16 cellular contexts compared by ENCODE assay signal in the genomic region with DNA sequence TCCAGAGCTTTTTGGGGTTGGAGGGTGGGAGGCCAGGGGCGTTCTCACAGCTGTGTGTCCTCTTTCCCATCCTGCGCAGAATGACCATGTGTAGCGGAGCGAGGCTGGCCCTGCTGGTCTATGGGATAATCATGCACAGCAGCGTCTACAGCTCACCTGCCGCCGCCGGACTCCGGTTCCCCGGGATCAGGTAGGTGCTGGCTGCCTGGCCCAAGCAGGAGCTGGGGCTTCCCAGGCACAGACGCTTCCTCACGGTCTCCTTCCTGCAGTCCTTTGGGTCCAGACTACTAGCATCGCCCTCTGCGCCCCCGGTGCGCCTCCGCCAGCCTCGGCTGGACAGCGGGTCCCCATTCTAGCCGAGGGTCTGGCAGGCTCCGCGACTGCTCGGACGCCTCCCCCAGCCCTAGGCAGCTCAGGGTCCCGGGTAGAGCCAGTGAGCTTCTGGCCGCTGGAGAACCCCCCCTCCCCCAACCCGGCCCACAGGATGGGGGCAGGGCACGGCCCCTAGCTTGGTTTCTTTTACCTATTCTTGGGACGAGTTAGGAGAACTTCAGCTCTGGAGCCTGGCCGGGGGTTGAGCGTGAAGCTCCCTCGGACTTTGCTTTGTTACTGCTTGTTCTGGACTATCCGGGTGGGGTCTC. TPM values are rescaled to one million over a fixed set of nuclear protein-coding genes. Genes with fewer than 3 reads are reported as not detected.
A peak's percentile ranks its signal among the peaks of the same experiment; 100 is the strongest.
DNase-seq lines count a peak whose midpoint lies in the region; ATAC-seq and TF ChIP-seq lines count a peak whose summit lies in the region.
"Had no signal": no experiment of that assay in that cellular context is flagged by ENCODE, and none has a peak within 500 bp of the region (broad histone marks: within the 10 kb centered on the region; RNA-seq: fewer than 3 reads in every experiment).

No MANE protein-coding gene starts in this region.

- no peak for ATAC-seq in SK-N-SH treated with all-trans-retinoic acid at 6 μM for 48 hours
- ATAC-seq in GM21447 (IDR thresholded peaks at IDR 0.05; ENCODE audit: unreplicated experiment), result no peak
- no peak for ATAC-seq in HG02981 (IDR thresholded peaks at IDR 0.05; ENCODE audit: unreplicated experiment)
- ATAC-seq: activated CD4-positive, alpha-beta T cell treated with anti-CD3 and anti-CD28 coated beads for 36 hours had no signal

- H3K79me1 ChIP-seq in H9 (ENCODE audit: insufficient read depth, low read depth, low read length, poor library complexity, severe bottlenecking), result no peaks in the 10 kb centered on the region

- H3K9ac ChIP-seq in SK-N-SH (no peak overlapping the region), H9 (ENCODE audit: extremely low read depth, insufficient read length, low read length) (no peak overlapping the region)

- H3K27ac ChIP-seq in SK-N-SH (ENCODE audit: low read depth in 2 of 2, low read length in 1 of 2), result no peak overlapping the region
- no peak overlapping the region for H3K27ac ChIP-seq in H9 (ENCODE audit: insufficient read length, low read depth, low read length)
- no peak overlapping the region for H3K27ac ChIP-seq in ectodermal cell (ENCODE audit: insufficient read depth, low read depth, low read length, poor library complexity, severe bottlenecking)
- no peak overlapping the region for H3K27ac ChIP-seq in OCI-LY7 (ENCODE audit: low read depth, low read length, poor library complexity, severe bottlenecking)

- no peaks in the 10 kb centered on the region; a peak in 1 of 7 replicates for H3K36me3 Mint-ChIP-seq in H9 (ENCODE audit: insufficient read depth in 1 of 3, low read depth in 3 of 3)
- no peaks in the 10 kb centered on the region for H3K36me3 Mint-ChIP-seq in neural crest cell (ENCODE audit: low read depth)

- no peak overlapping the region for H2BK20ac ChIP-seq in H9 (ENCODE audit: low read depth, low read length, poor library complexity, severe bottlenecking)

- H3K56ac ChIP-seq in H9 (ENCODE audit: insufficient read length, low read depth, low read length), result no peak overlapping the region

- no peak overlapping the region for H3K4me2 ChIP-seq in SK-N-SH
- H3K4me2 ChIP-seq in H9 (ENCODE audit: insufficient read depth, insufficient read length, low read length), result peak overlapping the region; percentile 93
- no peak overlapping the region for H3K4me2 ChIP-seq in OCI-LY7 (ENCODE audit: low read length)

- H3K79me2 ChIP-seq in SK-N-SH (ENCODE audit: insufficient read depth) (no peaks in the 10 kb centered on the region), H9 (ENCODE audit: insufficient read depth, low read length) (no peaks in the 10 kb centered on the region), OCI-LY7 (ENCODE audit: insufficient read depth, low read depth, low read length) (no peaks in the 10 kb centered on the region)

- CTCF ChIA-PET in SK-N-SH (lab: Yijun Ruan, JAX), result interaction anchor here (0.7 kb wide), 2 partner anchors 57 to 151 kb away, joined by 3 read pairs; no protein-coding TSS in a partner anchor
- CTCF ChIA-PET in OCI-LY7 (lab: Charles Lee; ENCODE audit: unreplicated experiment), result no interaction called here

- H3K4me3 Mint-ChIP-seq in H9 (peak overlapping the region; percentile 58 to 82), neural crest cell (peak overlapping the region; percentile 75)
- H3K4me3 Mint-ChIP-seq: activated CD4-positive, alpha-beta T cell treated with anti-CD3 and anti-CD28 coated beads for 36 hours had no signal

- DNase-seq in SK-N-SH (peak; percentile 38), H9 (peak; percentile 34), neural crest cell (ENCODE audit: low read depth, low spot score) (no peak), OCI-LY7 (ENCODE audit: low spot score) (no peak)
- DNase-seq: activated gamma-delta T cell; GDM1; IMR-90; stimulated activated CD4-positive, alpha-beta T cell treated with anti-CD3 and anti-CD28 coated beads, Interleukin-2, amount 100 ng/mL, for 48 hours; stimulated activated naive CD4-positive, alpha-beta T cell had no signal

- TF ChIP-seq EP300 in SK-N-SH (IDR thresholded peaks at IDR 0.05; ENCODE audit: borderline replicate concordance in 1 of 2, low read depth in 1 of 2, low read length in 1 of 2), result no peak

- no peaks in the 10 kb centered on the region for H4K20me1 ChIP-seq in SK-N-SH (ENCODE audit: insufficient read depth)
- H4K20me1 ChIP-seq in H9 (ENCODE audit: control insufficient read depth, insufficient read depth, insufficient read length), result no peaks in the 10 kb centered on the region
- H4K20me1 ChIP-seq in OCI-LY7 (ENCODE audit: insufficient read depth, low read length), result no peaks in the 10 kb centered on the region

- 9% methylated on average over 8 of the region's 33 CpGs for WGBS in SK-N-SH (ENCODE audit: low lambda C conversion rate)
- WGBS in H9 (ENCODE audit: extremely low coverage, insufficient read length, low lambda C conversion rate), result no CpG with 5 or more reads among the region's 33 CpGs
- 1 to 2% methylated on average over 33 of the region's 33 CpGs for WGBS in ectodermal cell, 2 experiments

- H3K4me3 ChIP-seq in SK-N-SH (ENCODE audit: low read depth in 2 of 2, low read length in 1 of 2) (no peak overlapping the region), ectodermal cell (ENCODE audit: insufficient read depth, low read depth, low read length) (peak overlapping the region; percentile 18), OCI-LY7 (ENCODE audit: low read depth, low read length, poor library complexity, severe bottlenecking) (no peak overlapping the region)

- H3K18ac ChIP-seq in H9 (ENCODE audit: insufficient read length, low read depth, low read length), result no peak overlapping the region

- H2BK15ac ChIP-seq in H9 (ENCODE audit: low read depth, low read length), result no peak overlapping the region

- H3K4me1 Mint-ChIP-seq in H9 (peaks cover 47 to 54% of the 10 kb centered on the region in 2 experiments), neural crest cell (peaks cover 23% of the 10 kb centered on the region)

- H3K27ac Mint-ChIP-seq in H9 (peak overlapping the region in 1 of 3 experiments; percentile 22; a peak in 1 of 7 replicates), neural crest cell (ENCODE audit: unreplicated experiment) (no peak overlapping the region)
- H3K27ac Mint-ChIP-seq: activated CD4-positive, alpha-beta T cell treated with anti-CD3 and anti-CD28 coated beads for 36 hours had no signal

- H3K23me2 ChIP-seq in H9 (ENCODE audit: insufficient read length, low read depth, low read length, poor library complexity, severe bottlenecking), result peaks cover 33% of the 10 kb centered on the region

- no peak overlapping the region for H2BK120ac ChIP-seq in H9 (ENCODE audit: low read depth, low read length, poor library complexity, severe bottlenecking)

- TF ChIP-seq RAD21 in SK-N-SH (IDR thresholded peaks at IDR 0.05; ENCODE audit: low read length), result no peak

- H3K14ac ChIP-seq in H9 (ENCODE audit: insufficient read depth, low read length), result no peak overlapping the region

- H3K36me3 ChIP-seq in SK-N-SH (replicated peaks in 1 of 2; ENCODE audit: control insufficient read depth in 1 of 2, insufficient read depth in 2 of 2, low read length in 1 of 2) (no peaks in the 10 kb centered on the region), ectodermal cell (ENCODE audit: control insufficient read depth, insufficient read depth, low read length) (no peaks in the 10 kb centered on the region), OCI-LY7 (ENCODE audit: insufficient read depth, low read length) (no peaks in the 10 kb centered on the region)

- H3F3A ChIP-seq in SK-N-SH (replicated peaks; ENCODE audit: insufficient read depth), result no peaks in the 10 kb centered on the region

- intact Hi-C loops in OCI-LY7 (cut with micrococcal nuclease; ENCODE audit: unreplicated experiment), result no loop called here

- H3K9me3 ChIP-seq in SK-N-SH (no peaks in the 10 kb centered on the region), H9 (ENCODE audit: control insufficient read depth, low read depth, low read length) (no peaks in the 10 kb centered on the region), ectodermal cell (ENCODE audit: control insufficient read depth, low read length) (no peaks in the 10 kb centered on the region), OCI-LY7 (ENCODE audit: low read length) (no peaks in the 10 kb centered on the region)

- no peak for TF ChIP-seq CTCF in SK-N-SH (IDR thresholded peaks at IDR 0.05)
- no peak for TF ChIP-seq CTCF in H9 (conservative IDR thresholded peaks at IDR 0.05)
- no peak for TF ChIP-seq CTCF in neural crest cell (conservative IDR thresholded peaks at IDR 0.05)
- TF ChIP-seq CTCF in OCI-LY7 (conservative IDR thresholded peaks at IDR 0.05; ENCODE audit: low read length), result no peak

- H4K8ac ChIP-seq in H9 (replicated peaks; ENCODE audit: insufficient read length, low read depth, low read length), result no peak overlapping the region

- H2BK5ac ChIP-seq in H9 (ENCODE audit: insufficient read length, low read length), result no peak overlapping the region

- no peak overlapping the region for H3K4ac ChIP-seq in H9 (ENCODE audit: low read depth, low read length)

- no TSS peak for BruUV-seq in OCI-LY7 (replicated peaks; lab: Mats Ljungman, UMichigan)

- POLR2A ChIA-PET in SK-N-SH (lab: Yijun Ruan, JAX) (no interaction called here), OCI-LY7 (lab: Charles Lee) (no interaction called here)

- H3K27me3 ChIP-seq in SK-N-SH (ENCODE audit: insufficient read depth), result peaks cover 78% of the 10 kb centered on the region
- peaks cover 71% of the 10 kb centered on the region for H3K27me3 ChIP-seq in H9 (ENCODE audit: insufficient read depth, low read length)
- H3K27me3 ChIP-seq in ectodermal cell (ENCODE audit: control insufficient read depth, insufficient read depth, low read length, poor library complexity, severe bottlenecking), result peaks cover 95% of the 10 kb centered on the region

- H3K4me1 ChIP-seq in SK-N-SH (ENCODE audit: control insufficient read depth in 1 of 2, insufficient read depth in 2 of 2, low read depth in 1 of 2, low read length in 1 of 2) (no peaks in the 10 kb centered on the region), H9 (ENCODE audit: insufficient read depth, low read length) (peaks cover 6% of the 10 kb centered on the region; the same call in 1 of the 2 replicates), ectodermal cell (ENCODE audit: control insufficient read depth, insufficient read depth, low read length) (peaks cover 27% of the 10 kb centered on the region), OCI-LY7 (ENCODE audit: insufficient read depth, low read length, poor library complexity, severe bottlenecking) (no peaks in the 10 kb centered on the region)

- no peak overlapping the region for H3T11ph ChIP-seq in H9 (ENCODE audit: low read length)

- peaks cover 0 to 3% of the 10 kb centered on the region in 2 experiments; a peak in 3 of 5 replicates for H3K9me3 Mint-ChIP-seq in H9
- H3K9me3 Mint-ChIP-seq in neural crest cell, result no peaks in the 10 kb centered on the region

- no peak overlapping the region for H4K91ac ChIP-seq in H9 (ENCODE audit: insufficient read length, low read depth, low read length)

- H2AFZ ChIP-seq in SK-N-SH (ENCODE audit: low read depth), result no peak overlapping the region
- no peak overlapping the region for H2AFZ ChIP-seq in H9 (ENCODE audit: low read length)
- H2AFZ ChIP-seq in OCI-LY7 (ENCODE audit: low read length), result no peak overlapping the region

- H2AK5ac ChIP-seq in H9 (ENCODE audit: insufficient read length, low read length), result no peak overlapping the region

- H4K5ac ChIP-seq in H9 (ENCODE audit: insufficient read length, low read depth, low read length), result no peak overlapping the region

- no peak overlapping the region for H2BK12ac ChIP-seq in H9 (ENCODE audit: insufficient read length, low read depth, low read length)

- H3K23ac ChIP-seq in H9 (ENCODE audit: insufficient read length, low read depth, low read length), result no peak overlapping the region

- peaks cover 99% of the 10 kb centered on the region for H3K27me3 Mint-ChIP-seq in H9 (ENCODE audit: low read depth)
- H3K27me3 Mint-ChIP-seq in neural crest cell (ENCODE audit: low read depth), result peaks cover 97% of the 10 kb centered on the region

- H3K9me2 ChIP-seq in SK-N-SH (no peaks in the 10 kb centered on the region), OCI-LY7 (ENCODE audit: insufficient read depth, low read length) (no peaks in the 10 kb centered on the region)

RNA-seq across cellular contexts. Expression of gene ADCYAP1, which starts 0.8 kb away (rescaled TPM):
- polyA plus RNA-seq in SK-N-SH (2012; rRNA removed), result not detected in 2 replicates
- polyA plus RNA-seq in SK-N-SH (2012; cell fraction: cytosol; rRNA removed), result not detected in 2 replicates
- polyA plus RNA-seq in SK-N-SH (2012; cell fraction: nucleus; rRNA removed), result not detected in 2 replicates
- total RNA-seq in H9 (2021), result not detected in 2 replicates
- polyA plus RNA-seq in ectodermal cell (2013, experiment 1 of 4), result 0.87 TPM
- 0.96 TPM for polyA plus RNA-seq in ectodermal cell (2013, experiment 2 of 4)
- 1.1 TPM for polyA plus RNA-seq in ectodermal cell (2013, experiment 3 of 4)
- 1.4 TPM for polyA plus RNA-seq in ectodermal cell (2013, experiment 4 of 4)
- total RNA-seq in neural crest cell, result 0.57 and 0.68 TPM in 2 replicates
- total RNA-seq in OCI-LY7 (2014; rRNA removed; shearing (Covaris generic)), result not detected in 2 replicates
- total RNA-seq in OCI-LY7 (2022), result not detected in 2 replicates
- total RNA-seq: activated CD4-positive, alpha-beta T cell treated with anti-CD3 and anti-CD28 coated beads for 36 hours; IMR-90; mononuclear cell; renal cortical epithelial cell had no signal
- polyA plus RNA-seq: IMR-90 had no signal

Comparison
In these comparisons a context has a peak if more than half of its experiments do, and no peak if none do; other contexts are left out.
1. DNase-seq: peak in SK-N-SH (single experiment) and H9 (single experiment); none in neural crest cell (single experiment) and OCI-LY7 (single experiment).